ENCODE assay signal across 8 cellular contexts in the genomic region with DNA sequence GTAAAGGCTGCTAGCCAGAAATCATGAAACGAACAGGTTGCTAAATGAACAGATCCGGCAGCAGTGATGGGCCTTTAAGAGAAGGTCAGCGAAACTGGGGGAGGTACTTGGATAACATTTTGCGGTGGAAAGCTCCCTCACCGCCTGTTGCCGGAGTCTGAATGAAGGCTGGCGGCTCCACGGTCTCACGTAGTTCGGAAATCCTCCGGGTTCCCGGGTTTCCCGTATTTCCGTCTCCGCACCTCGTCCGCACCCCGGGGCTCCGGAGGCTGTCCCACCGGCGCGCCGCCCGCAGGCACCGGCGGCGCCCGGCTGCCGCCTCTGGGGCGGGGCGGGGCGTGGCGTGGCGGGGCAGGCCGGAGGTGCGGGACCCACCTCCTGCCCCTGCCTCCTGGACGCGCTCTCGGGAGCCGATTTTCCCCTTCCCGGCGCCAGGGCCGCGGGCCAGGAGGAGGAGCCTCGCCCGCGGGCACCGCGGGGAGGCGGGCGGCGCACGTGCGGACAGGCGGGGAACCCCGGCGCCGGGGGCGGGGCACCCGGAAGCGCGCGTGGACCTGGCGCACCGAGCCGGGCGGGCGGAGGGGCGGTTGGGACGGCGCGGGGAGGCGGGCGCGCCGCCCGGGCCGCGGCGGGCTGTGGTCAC. TPM values are rescaled to one million over a fixed set of nuclear protein-coding genes. Genes with fewer than 3 reads are reported as not detected.
DNase-seq lines count a peak whose midpoint lies in the region; ATAC-seq and TF ChIP-seq lines count a peak whose summit lies in the region.

A gene with protein sequence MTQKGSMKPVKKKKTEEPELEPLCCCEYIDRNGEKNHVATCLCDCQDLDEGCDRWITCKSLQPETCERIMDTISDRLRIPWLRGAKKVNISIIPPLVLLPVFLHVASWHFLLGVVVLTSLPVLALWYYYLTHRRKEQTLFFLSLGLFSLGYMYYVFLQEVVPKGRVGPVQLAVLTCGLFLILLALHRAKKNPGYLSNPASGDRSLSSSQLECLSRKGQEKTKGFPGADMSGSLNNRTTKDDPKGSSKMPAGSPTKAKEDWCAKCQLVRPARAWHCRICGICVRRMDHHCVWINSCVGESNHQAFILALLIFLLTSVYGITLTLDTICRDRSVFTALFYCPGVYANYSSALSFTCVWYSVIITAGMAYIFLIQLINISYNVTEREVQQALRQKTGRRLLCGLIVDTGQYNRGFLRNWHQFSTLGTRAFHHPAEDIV (plus strand): TSS at position 642 of the 643 bp plus-strand sequence. CDS start 790 bp downstream, outside the sequence.

- peak; percentile 66 for ATAC-seq in RWPE2 (ENCODE audit: low read depth)
- peak; percentile 95 for ATAC-seq in gastroesophageal sphincter

- peaks cover 4% of the 10 kb centered on the region for H3K4me1 ChIP-seq in RWPE2 (ENCODE audit: insufficient read depth, poor library complexity, severe bottlenecking)
- peaks cover 0 to 13% (median 7%) of the 10 kb centered on the region in 3 donors for H3K4me1 ChIP-seq in gastroesophageal sphincter
- H3K4me1 ChIP-seq in testis = peaks cover 5% of the 10 kb centered on the region

- no peak within 1 kb of the TSS for H3K27ac ChIP-seq in RWPE2 (ENCODE audit: poor library complexity, severe bottlenecking)
- H3K27ac ChIP-seq in gastroesophageal sphincter = peak within 1 kb of the TSS in 3 of 4 donors; percentile 79 to 84 (median 82)
- peak within 1 kb of the TSS in 1 of 2 donors; percentile 71 for H3K27ac ChIP-seq in testis

- H3K36me3 ChIP-seq in RWPE2 (ENCODE audit: low read depth) (no peaks in the 10 kb centered on the region), gastroesophageal sphincter (no peaks in the 10 kb centered on the region), testis (ENCODE audit: low read depth, missing control alignments) (no peaks in the 10 kb centered on the region)

- H3K4me3 ChIP-seq in RWPE2 (ENCODE audit: severe bottlenecking) (peak within 1 kb of the TSS; percentile 61), gastroesophageal sphincter (peak within 1 kb of the TSS; percentile 66 to 89), testis (peak within 1 kb of the TSS; percentile 68 to 75)

- DNase-seq in EH (ENCODE audit: low read depth) = peak; percentile 59
- peak; percentile 12 for DNase-seq in GOT3 (lab: John Stamatoyannopoulos, UW)
- DNase-seq in LHCN-M2 (ENCODE audit: low read depth) = peak; percentile 30
- no peak for DNase-seq in RWPE2 (ENCODE audit: low spot score)
- peak; percentile 48 for DNase-seq in activated gamma-delta T cell treated with anti-CD3 and anti-CD28 coated beads, Interleukin-2, amount 50 U/mL, for 16 hours (ENCODE audit: low read depth)
- DNase-seq in occipital lobe (lab: John Stamatoyannopoulos, UW) = peak; percentile 38
- peak; percentile 82 for DNase-seq in testis

- intact Hi-C loops in testis (cut with DNase I; ENCODE audit: low total_unique reads) = no loop called here

- no peak for TF ChIP-seq EP300 in gastroesophageal sphincter (IDR thresholded peaks at IDR 0.05)

- TF ChIP-seq CTCF in RWPE2 (IDR thresholded peaks at IDR 0.05; ENCODE audit: poor library complexity, severe bottlenecking) (no peak), gastroesophageal sphincter (IDR thresholded peaks at IDR 0.05) (no peak), testis (IDR thresholded peaks at IDR 0.05) (no peak)

- peak in 1 of 2 donors; percentile 29 for TF ChIP-seq POLR2A in gastroesophageal sphincter (IDR thresholded peaks at IDR 0.05)
- no peak for TF ChIP-seq POLR2A in testis (IDR thresholded peaks at IDR 0.05)

- H3K9me3 ChIP-seq in RWPE2 (ENCODE audit: severe bottlenecking) = no peaks in the 10 kb centered on the region
- no peaks in the 10 kb centered on the region for H3K9me3 ChIP-seq in gastroesophageal sphincter
- no peaks in the 10 kb centered on the region for H3K9me3 ChIP-seq in testis

- H3K27me3 ChIP-seq in RWPE2 (ENCODE audit: insufficient read depth, poor library complexity, severe bottlenecking) (no peaks in the 10 kb centered on the region), gastroesophageal sphincter (no peaks in the 10 kb centered on the region), testis (no peaks in the 10 kb centered on the region)

- 0% methylated on average over 3 to 6 of the region's 80 CpGs for WGBS in gastroesophageal sphincter (ENCODE audit: low coverage in 1 of 2), 2 donors
- 0% methylated on average over 6 to 24 of the region's 80 CpGs for whole genome bisulfite sequencing in testis, 2 donors

RNA-seq across cellular contexts. Expression of the gene that starts here (rescaled TPM):
- total RNA-seq in LHCN-M2 (2014; rRNA removed) (0.06 and 0.11 TPM in 2 replicates), gastroesophageal sphincter (1 to 10 TPM; 1.2 to 4.4 (median 2.2) TPM), occipital lobe (12.2 TPM), testis (10 to 100 TPM; 27.1 to 38.7 TPM)
- polyA plus RNA-seq in LHCN-M2 (2012) = 0.02 TPM
- 36.4 TPM for polyA plus RNA-seq in testis (ENCODE audit: insufficient read depth, low read depth, low replicate concordance)

Comparison
In these comparisons a context has a peak if more than half of its experiments do, and no peak if none do; other contexts are left out.
1. Peak in DNase-seq in LHCN-M2; RNA of the gene not detected or under 1 TPM.